24 cellular contexts compared by ENCODE assay signal in genomic region chr4:82275431-82276423, GRCh38.
A peak's percentile ranks its signal among the peaks of the same experiment; 100 is the strongest.
DNase-seq lines count a peak whose midpoint lies in the region; ATAC-seq, FAIRE-seq and TF ChIP-seq lines count a peak whose summit lies in the region.
"Had no signal": no experiment of that assay in that cellular context is flagged by ENCODE, and none has a peak within 500 bp of the region (broad histone marks: within the 10 kb centered on the region; RNA-seq: fewer than 3 reads in every experiment).

No MANE protein-coding gene starts in this region.

- no peaks in the 10 kb centered on the region for H4K20me1 ChIP-seq in HepG2 (ENCODE audit: insufficient read depth, low read length)

- peak; percentile 69 for TF ChIP-seq CTCF in HepG2 (CRISPR knock-in tag; IDR thresholded peaks at IDR 0.05)
- no peak for TF ChIP-seq CTCF in right lobe of liver (IDR thresholded peaks at IDR 0.05)
- TF ChIP-seq CTCF in LNCaP clone FGC (IDR thresholded peaks at IDR 0.05; ENCODE audit: control insufficient read depth, extremely low read depth, insufficient read depth): peak; percentile 29; the same call in 1 of the 2 replicates
- TF ChIP-seq CTCF in bronchial epithelial cell (IDR thresholded peaks at IDR 0.05; ENCODE audit: insufficient read depth, low read length, severe bottlenecking): no peak
- TF ChIP-seq CTCF in ascending aorta (IDR thresholded peaks at IDR 0.05): no peak

- no peak overlapping the region; the same call in 1 of the 2 replicates for H3K4me2 ChIP-seq in HepG2 (ENCODE audit: low read depth, low read length)

- no peak for TF ChIP-seq EP300 in HepG2 (IDR thresholded peaks at IDR 0.05; ENCODE audit: low read depth in 2 of 2, low read length in 2 of 2)
- TF ChIP-seq EP300 in HepG2 (CRISPR knock-in tag; IDR thresholded peaks at IDR 0.05; ENCODE audit: borderline replicate concordance): no peak

- TF ChIP-seq RAD21 in HepG2 (CRISPR knock-in tag; IDR thresholded peaks at IDR 0.05): peak; percentile 45

- no peak overlapping the region for H3K27ac ChIP-seq in HepG2 (ENCODE audit: extremely low read length, insufficient read depth, low read length)
- H3K27ac ChIP-seq in right lobe of liver: no peak overlapping the region
- no peak overlapping the region for H3K27ac ChIP-seq in ascending aorta
- H3K27ac ChIP-seq: dorsolateral prefrontal cortex, esophagus squamous epithelium, sigmoid colon, testis had no signal

- intact Hi-C loops in HepG2 (cut with micrococcal nuclease; ENCODE audit: unreplicated experiment): no loop called here
- intact Hi-C loops in right lobe of liver (cut with DNase I): no loop called here
- intact Hi-C loops in ascending aorta (cut with DNase I): no loop called here

- H3K4me1 Mint-ChIP-seq in stimulated activated naive CD8-positive, alpha-beta T cell treated with anti-CD3 and anti-CD28 coated beads, Interleukin-15, amount 100 ng/mL, for 72 hours: peaks cover 9% of the 10 kb centered on the region
- H3K4me1 Mint-ChIP-seq: brain had no signal

- no peaks in the 10 kb centered on the region for H3K79me2 ChIP-seq in HepG2 (ENCODE audit: insufficient read depth, low read length)

- CTCF ChIA-PET in HepG2 (lab: Yijun Ruan, JAX; ENCODE audit: low intra/inter-chr PET ratio, low total read pairs): interaction anchor here (0.7 to 1.2 kb wide), 3 partner anchors 9 to 113 kb away, joined by 3 to 5 read pairs (median 3); no protein-coding TSS in a partner anchor

- H3K27ac Mint-ChIP-seq in stimulated activated naive CD8-positive, alpha-beta T cell treated with anti-CD3 and anti-CD28 coated beads, Interleukin-15, amount 100 ng/mL, for 72 hours: peak overlapping the region in 1 of 2 donors; percentile 15
- H3K27ac Mint-ChIP-seq: brain; T-helper 1 cell treated with Interleukin-12 subunit alpha and Interleukin-12 subunit beta and Interleukin-4 antibody, amounts not matched to agents 30 μg/mL and 1 μg/mL, for 36 hours had no signal

- H3K4me1 ChIP-seq in HepG2 (ENCODE audit: insufficient read depth, low read length) (peaks cover 26% of the 10 kb centered on the region), right lobe of liver (no peaks in the 10 kb centered on the region), ascending aorta (no peaks in the 10 kb centered on the region)
- H3K4me1 ChIP-seq: esophagus squamous epithelium, sigmoid colon, testis had no signal

- BruUV-seq in HepG2 (replicated peaks; lab: Mats Ljungman, UMichigan): no TSS peak

- no peaks in the 10 kb centered on the region for H3K9me3 Mint-ChIP-seq in stimulated activated naive CD8-positive, alpha-beta T cell treated with anti-CD3 and anti-CD28 coated beads, Interleukin-15, amount 100 ng/mL, for 72 hours

- no peak overlapping the region for H2AFZ ChIP-seq in HepG2 (ENCODE audit: low read length)

- H3K4me3 ChIP-seq in HepG2 (replicated peaks in 1 of 3; ENCODE audit: insufficient read depth in 1 of 3, low read depth in 2 of 3, low read length in 3 of 3) (peak overlapping the region in 1 of 3 experiments; percentile 3; a peak in 1 of 6 replicates), right lobe of liver (no peak overlapping the region), LNCaP clone FGC (ENCODE audit: low read depth, low read length) (no peak overlapping the region), bronchial epithelial cell (ENCODE audit: low read depth, low read length) (no peak overlapping the region), ascending aorta (no peak overlapping the region)
- H3K4me3 ChIP-seq: dorsolateral prefrontal cortex, esophagus squamous epithelium, sigmoid colon, testis had no signal

- FAIRE-seq in HepG2 (lab: Jason Lieb, UNC) (peak; percentile 56), bronchial epithelial cell (lab: Jason Lieb, UNC) (peak; percentile 23)
- FAIRE-seq: GM18507 had no signal

- TF ChIP-seq POLR2A in HepG2 (IDR thresholded peaks at IDR 0.05; ENCODE audit: insufficient read depth in 1 of 2, low read depth in 2 of 2, low read length in 2 of 2): no peak
- no peak for TF ChIP-seq POLR2A in right lobe of liver (IDR thresholded peaks at IDR 0.05)

- no peaks in the 10 kb centered on the region for H3K9me3 ChIP-seq in HepG2 (ENCODE audit: low read length)
- H3K9me3 ChIP-seq in right lobe of liver: no peaks in the 10 kb centered on the region
- no peaks in the 10 kb centered on the region for H3K9me3 ChIP-seq in ascending aorta
- H3K9me3 ChIP-seq: esophagus squamous epithelium, sigmoid colon, testis had no signal

- POLR2A ChIA-PET in HepG2 (lab: Yijun Ruan, JAX): interaction anchor here (1.0 kb wide), 1 partner anchor 85 kb away, joined by 3 read pairs; no protein-coding TSS in a partner anchor

- no peak overlapping the region for H3K9ac ChIP-seq in HepG2 (ENCODE audit: insufficient read depth, low read depth, low read length)

- no peaks in the 10 kb centered on the region for H3K27me3 Mint-ChIP-seq in stimulated activated naive CD8-positive, alpha-beta T cell treated with anti-CD3 and anti-CD28 coated beads, Interleukin-15, amount 100 ng/mL, for 72 hours

- DNase-seq in HepG2 (ENCODE audit: low spot score): peak; percentile 34
- no peak for DNase-seq in right lobe of liver
- DNase-seq in LNCaP clone FGC (ENCODE audit: low read depth): no peak
- DNase-seq in bronchial epithelial cell (ENCODE audit: low read depth): peak; percentile 16
- DNase-seq in stimulated activated naive CD8-positive, alpha-beta T cell treated with anti-CD3 and anti-CD28 coated beads, Interleukin-15, amount 100 ng/mL, for 72 hours: no peak
- no peak for DNase-seq in UCSD-AML1 (lab: John Stamatoyannopoulos, UW; ENCODE audit: unreplicated experiment)
- DNase-seq in ascending aorta (ENCODE audit: low spot score in 2 of 2): no peak
- DNase-seq: activated CD4-positive, CD25-positive, alpha-beta regulatory T cell treated with anti-CD3 and anti-CD28 coated beads, Interleukin-2, amount 50 U/mL, for 72 hours; activated CD8-positive, alpha-beta memory T cell treated with anti-CD3 and anti-CD28 coated beads, Interleukin-2, amount 50 U/mL, for 48 hours; activated gamma-delta T cell treated with Interleukin-2 at 50 U/mL for 16 hours; COR-L47; dorsolateral prefrontal cortex; esophagus squamous epithelium; kidney glomerular epithelial cell; NCI-H1105 treated with DMSO at 0.1 percent for 48 hours; NK-92 treated with Interleukin-12 subunit alpha and Interleukin-12 subunit beta, amount 100 ng/mL, for 24 hours; Right ventricle myocardium superior; sigmoid colon; stimulated activated CD4-positive, alpha-beta T cell treated with anti-CD3 and anti-CD28 coated beads, Interleukin-1b, Interleukin-23, amount 100 ng/mL, for 48 hours; testis had no signal

- ATAC-seq in HepG2: peak; percentile 97
- no peak for ATAC-seq in right lobe of liver
- peak; percentile 65 for ATAC-seq in stimulated activated naive CD8-positive, alpha-beta T cell treated with anti-CD3 and anti-CD28 coated beads, Interleukin-15, amount 100 ng/mL, for 72 hours
- ATAC-seq in GM19463 (IDR thresholded peaks at IDR 0.05; ENCODE audit: unreplicated experiment): no peak

- in situ Hi-C loops in HepG2 (cut with HindIII; ENCODE audit: extremely low pct_ligation_motif_present, low pct_unique_long_range_greater_than_20kb): no loop called here

- no peaks in the 10 kb centered on the region; a peak in 1 of 5 replicates for H3K27me3 ChIP-seq in HepG2 (ENCODE audit: control insufficient read depth in 1 of 2, insufficient read depth in 2 of 2, low read length in 2 of 2)
- H3K27me3 ChIP-seq in right lobe of liver: no peaks in the 10 kb centered on the region
- no peaks in the 10 kb centered on the region for H3K27me3 ChIP-seq in bronchial epithelial cell (ENCODE audit: control insufficient read depth, insufficient read depth, low read length)
- H3K27me3 ChIP-seq in ascending aorta: no peaks in the 10 kb centered on the region
- H3K27me3 ChIP-seq: dorsolateral prefrontal cortex, esophagus squamous epithelium, sigmoid colon, testis had no signal

- WGBS in HepG2 (ENCODE audit: low lambda C conversion rate): 22% methylated on average over 9 of the region's 10 CpGs
- WGBS in right lobe of liver (ENCODE audit: insufficient coverage, low coverage, low lambda C conversion rate, missing lambda C conversion rate): 60% methylated on average over 5 of the region's 10 CpGs

- no peak overlapping the region for H3K4me3 Mint-ChIP-seq in stimulated activated naive CD8-positive, alpha-beta T cell treated with anti-CD3 and anti-CD28 coated beads, Interleukin-15, amount 100 ng/mL, for 72 hours
- H3K4me3 Mint-ChIP-seq: brain; T-helper 1 cell treated with Interleukin-12 subunit alpha and Interleukin-12 subunit beta and Interleukin-4 antibody, amounts not matched to agents 30 μg/mL and 1 μg/mL, for 36 hours had no signal

- H3K36me3 ChIP-seq in HepG2 (replicated peaks in 1 of 2; ENCODE audit: control insufficient read depth in 1 of 2, insufficient read depth in 2 of 2, low read length in 2 of 2) (no peaks in the 10 kb centered on the region), right lobe of liver (no peaks in the 10 kb centered on the region), bronchial epithelial cell (ENCODE audit: control insufficient read depth, insufficient read depth, low read length) (no peaks in the 10 kb centered on the region), ascending aorta (no peaks in the 10 kb centered on the region)
- H3K36me3 ChIP-seq: esophagus squamous epithelium, sigmoid colon had no signal

TF ChIP-seq in HepG2, 621 proteins besides CTCF, POLR2A, EP300 and RAD21:
- TF ChIP-seq SETDB1 (CRISPR knock-in tag; IDR thresholded peaks at IDR 0.05; ENCODE audit: borderline replicate concordance) (no peak), SMC3 (IDR thresholded peaks at IDR 0.05; ENCODE audit: low read length) (peak; percentile 51; the same call in 1 of the 2 replicates), STAG1 (CRISPR knock-in tag; IDR thresholded peaks at IDR 0.05) (peak; percentile 62)
TF ChIP-seq in HepG2: peak in this region for 2.

Comparison
In these comparisons a context has a peak if more than half of its experiments do, and no peak if none do; other contexts are left out.
1. ATAC-seq: peak in HepG2 (single experiment) and stimulated activated naive CD8-positive, alpha-beta T cell treated with anti-CD3 and anti-CD28 coated beads, Interleukin-15, amount 100 ng/mL, for 72 hours (single experiment); none in right lobe of liver (0 of 4) and GM19463 (single experiment).
2. DNase-seq: peak in HepG2 (single experiment) and bronchial epithelial cell (single experiment); none in right lobe of liver (0 of 3), LNCaP clone FGC (single experiment), stimulated activated naive CD8-positive, alpha-beta T cell treated with anti-CD3 and anti-CD28 coated beads, Interleukin-15, amount 100 ng/mL, for 72 hours (0 of 2), UCSD-AML1 (single experiment) and ascending aorta (0 of 2).
3. CTCF ChIP-seq: peak in HepG2 (single experiment) and LNCaP clone FGC (single experiment); none in right lobe of liver (0 of 4), bronchial epithelial cell (single experiment) and ascending aorta (0 of 3).